In the genomic region with DNA sequence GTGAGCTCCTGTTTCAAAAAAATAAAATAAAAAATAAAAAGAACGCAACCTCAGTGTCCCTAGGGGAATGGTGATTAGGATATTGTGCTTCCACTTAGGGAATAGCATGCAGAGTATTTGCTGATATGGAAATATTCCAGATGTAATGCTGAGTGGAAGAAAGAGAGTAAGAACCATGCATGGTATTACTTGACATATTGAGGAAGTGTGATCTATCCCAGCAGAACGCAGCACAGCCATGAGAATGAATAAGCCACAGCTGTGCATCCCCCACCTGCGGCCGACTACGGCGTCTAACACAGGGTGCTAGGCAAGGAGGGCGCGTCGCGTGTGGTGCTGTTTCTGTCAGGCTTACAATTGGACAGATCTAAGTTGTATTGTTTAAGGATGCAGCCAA, we compare ENCODE assay signal across 1 cellular context.
TF ChIP-seq lines count a peak whose summit lies in the region.

No MANE protein-coding gene starts in this region.

TF ChIP-seq in IMR-90, 13 proteins besides CTCF, POLR2A, EP300 and RAD21 (continued from another document):
- TF ChIP-seq, protein P1, sequence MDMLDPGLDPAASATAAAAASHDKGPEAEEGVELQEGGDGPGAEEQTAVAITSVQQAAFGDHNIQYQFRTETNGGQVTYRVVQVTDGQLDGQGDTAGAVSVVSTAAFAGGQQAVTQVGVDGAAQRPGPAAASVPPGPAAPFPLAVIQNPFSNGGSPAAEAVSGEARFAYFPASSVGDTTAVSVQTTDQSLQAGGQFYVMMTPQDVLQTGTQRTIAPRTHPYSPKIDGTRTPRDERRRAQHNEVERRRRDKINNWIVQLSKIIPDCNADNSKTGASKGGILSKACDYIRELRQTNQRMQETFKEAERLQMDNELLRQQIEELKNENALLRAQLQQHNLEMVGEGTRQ (IDR thresholded peaks at IDR 0.05; ENCODE audit: low read depth, low read length): no peak
- TF ChIP-seq MAFK (IDR thresholded peaks at IDR 0.05; ENCODE audit: low read depth, low read length): no peak
